18 cellular contexts compared by ENCODE assay signal in the genomic region with DNA sequence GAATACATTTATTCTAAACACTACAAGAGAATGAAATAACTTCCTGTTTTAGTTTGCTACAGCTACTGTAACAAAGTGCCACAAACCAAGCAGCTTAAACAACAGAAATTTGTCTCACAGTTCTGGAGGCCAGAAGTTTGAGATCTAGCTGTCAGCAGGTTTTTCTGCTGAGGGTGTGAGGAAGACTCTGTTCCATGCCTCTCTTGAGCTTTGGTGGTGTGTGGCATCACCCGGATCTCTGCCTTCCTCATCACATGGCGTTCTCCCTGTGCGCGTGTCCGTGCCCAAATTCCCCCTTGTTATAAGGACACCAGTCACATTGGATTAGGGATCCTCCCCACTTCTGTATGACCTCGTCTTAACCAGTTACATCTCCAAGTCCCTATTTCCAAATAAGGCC.
A peak's percentile ranks its signal among the peaks of the same experiment; 100 is the strongest.
DNase-seq lines count a peak whose midpoint lies in the region; ATAC-seq and TF ChIP-seq lines count a peak whose summit lies in the region.
"Had no signal": no experiment of that assay in that cellular context is flagged by ENCODE, and none has a peak within 500 bp of the region (broad histone marks: within the 10 kb centered on the region; RNA-seq: fewer than 3 reads in every experiment).

No MANE protein-coding gene starts in this region.

- H3K79me2 ChIP-seq in trophoblast cell (ENCODE audit: control insufficient read depth, insufficient read depth, low read length, poor library complexity) = no peaks in the 10 kb centered on the region

- H3K79me1 ChIP-seq in IMR-90 (ENCODE audit: low read depth in 1 of 2, low read length in 2 of 2) = no peaks in the 10 kb centered on the region; a peak in 1 of 4 replicates
- H3K79me1 ChIP-seq in trophoblast cell (ENCODE audit: low read length) = no peaks in the 10 kb centered on the region

- ATAC-seq in IMR-90 (ENCODE audit: low read depth) (no peak), gastroesophageal sphincter (peak; percentile 29)
- ATAC-seq: HCT116 had no signal

- CTCF ChIA-PET in IMR-90 (lab: Yijun Ruan, JAX) = interaction anchor here (0.6 to 1.5 kb wide), 4 partner anchors 13 to 578 kb away, joined by 3 to 5 read pairs (median 4); no protein-coding TSS in a partner anchor

- no peak for TF ChIP-seq EP300 in gastroesophageal sphincter (IDR thresholded peaks at IDR 0.05)

- peak overlapping the region; percentile 25; the same call in 2 of the 3 replicates for H2BK15ac ChIP-seq in IMR-90 (ENCODE audit: low read depth, low read length)

- H4K91ac ChIP-seq in IMR-90 (ENCODE audit: insufficient read depth, low read depth, low read length) (peak overlapping the region; percentile 59), trophoblast cell (ENCODE audit: low read depth, low read length) (no peak overlapping the region)

- no CpG with 5 or more reads among the region's 6 CpGs for WGBS in IMR-90 (ENCODE audit: extremely low coverage in 2 of 2, insufficient read length in 1 of 2), 2 experiments
- 80 to 84% methylated on average over 1 to 4 of the region's 6 CpGs for WGBS in gastroesophageal sphincter (ENCODE audit: low coverage in 1 of 2), 2 donors
- WGBS in trophoblast cell (ENCODE audit: extremely low coverage, insufficient coverage, insufficient read length) = no CpG with 5 or more reads among the region's 6 CpGs

- H3K9me3 ChIP-seq in IMR-90 (ENCODE audit: control insufficient read depth, insufficient read depth, low read length) (no peaks in the 10 kb centered on the region), gastroesophageal sphincter (no peaks in the 10 kb centered on the region), trophoblast cell (ENCODE audit: insufficient read depth, low read depth, low read length) (no peaks in the 10 kb centered on the region)
- H3K9me3 ChIP-seq: MG63 had no signal

- no peak overlapping the region for H4K12ac ChIP-seq in trophoblast cell (ENCODE audit: low read depth, low read length)

- in situ Hi-C loops in IMR-90 (cut with MboI; ENCODE audit: low sequenced_read_pairs) = no loop called here

- no peak overlapping the region for H3K4me3 ChIP-seq in IMR-90 (ENCODE audit: insufficient read depth, low read depth, low read length)
- no peak overlapping the region for H3K4me3 ChIP-seq in gastroesophageal sphincter
- H3K4me3 ChIP-seq in trophoblast cell (ENCODE audit: low read depth, low read length) = no peak overlapping the region
- H3K4me3 ChIP-seq: MG63 had no signal

- intact Hi-C loops in IMR-90 (cut with micrococcal nuclease) = loop anchor here (2.0 to 5.0 kb wide), 3 partner anchors 111 to 496 kb away; no protein-coding TSS in a partner anchor

- no peaks in the 10 kb centered on the region for H4K20me1 ChIP-seq in IMR-90 (ENCODE audit: insufficient read depth, low read length)

- H3K9ac ChIP-seq in IMR-90 (ENCODE audit: low read depth, low read length) (no peak overlapping the region), trophoblast cell (ENCODE audit: low read length) (peak overlapping the region; percentile 31)

- dilution Hi-C loops in IMR-90 (cut with HindIII; ENCODE audit: low sequenced_read_pairs, unreplicated experiment) = no loop called here

- H2BK120ac ChIP-seq in IMR-90 (ENCODE audit: low read depth, low read length) (peak overlapping the region; percentile 87), trophoblast cell (ENCODE audit: insufficient read depth, low read length, poor library complexity) (no peak overlapping the region)

- H2AFZ ChIP-seq in IMR-90 (replicated peaks; ENCODE audit: low read length, poor library complexity) (peak overlapping the region; percentile 85), trophoblast cell (ENCODE audit: insufficient read depth, low read length, poor library complexity) (no peak overlapping the region)

- BruUV-seq in IMR-90 (replicated peaks; lab: Mats Ljungman, UMichigan) = no TSS peak

- H3K18ac ChIP-seq in IMR-90 (ENCODE audit: low read depth, low read length) = peak overlapping the region; percentile 53; the same call in 1 of the 2 replicates
- H3K18ac ChIP-seq in trophoblast cell (ENCODE audit: low read length) = no peak overlapping the region

- DNase-seq in CD1c-positive myeloid dendritic cell (ENCODE audit: extremely low spot score) (peak; percentile 26), IMR-90 (no peak), trophoblast cell (no peak), UCSD-AML1 (lab: John Stamatoyannopoulos, UW; ENCODE audit: unreplicated experiment) (no peak), SW480 (ENCODE audit: low spot score) (no peak)
- no peak for DNase-seq in activated CD4-positive, alpha-beta T cell treated with anti-CD3 and anti-CD28 coated beads, Interleukin-2, amount 50 U/mL, for 1 hour
- DNase-seq: Calu3; CD4-positive, alpha-beta T cell; KG1; MG63; NCI-H1105; NCI-H187 treated with DMSO at 0.1 percent for 48 hours; NCI-H446 treated with DMSO at 0.1 percent for 48 hours; NCI-H748 treated with DMSO at 0.1 percent for 48 hours; SHP77 had no signal

- POLR2A ChIA-PET in IMR-90 (lab: Charles Lee; ENCODE audit: unreplicated experiment) = no interaction called here

- no peak overlapping the region; the same call in 1 of the 2 replicates for H3K56ac ChIP-seq in IMR-90 (ENCODE audit: extremely low read depth, insufficient read depth, low read length)

- H3K36me3 ChIP-seq in IMR-90 (ENCODE audit: control insufficient read depth, insufficient read depth, low read length) (no peaks in the 10 kb centered on the region), gastroesophageal sphincter (no peaks in the 10 kb centered on the region), trophoblast cell (ENCODE audit: control insufficient read depth in 1 of 2, insufficient read depth in 2 of 2, low read length in 2 of 2) (no peaks in the 10 kb centered on the region)
- H3K36me3 ChIP-seq: MG63 had no signal

- H4K5ac ChIP-seq in IMR-90 (ENCODE audit: low read depth, low read length) = peak overlapping the region; percentile 7; the same call in 1 of the 2 replicates

- TF ChIP-seq RAD21 in IMR-90 (IDR thresholded peaks at IDR 0.05; ENCODE audit: low read length) = no peak

- H3K4me2 ChIP-seq in IMR-90 (ENCODE audit: low read depth, low read length) (no peak overlapping the region), trophoblast cell (ENCODE audit: low read length) (no peak overlapping the region)

- peak overlapping the region; percentile 67; the same call in 1 of the 2 replicates for H3K23ac ChIP-seq in IMR-90 (ENCODE audit: low read depth, low read length)
- H3K23ac ChIP-seq in trophoblast cell (ENCODE audit: low read length) = no peak overlapping the region

- H3K27ac ChIP-seq in IMR-90 (ENCODE audit: insufficient read depth, low read length) = peak overlapping the region; percentile 41
- no peak overlapping the region for H3K27ac ChIP-seq in gastroesophageal sphincter
- no peak overlapping the region for H3K27ac ChIP-seq in trophoblast cell (ENCODE audit: low read depth, low read length)
- H3K27ac ChIP-seq: HL-60 had no signal

- TF ChIP-seq CTCF in IMR-90 (conservative IDR thresholded peaks at IDR 0.05; ENCODE audit: low read depth, low read length) (no peak), gastroesophageal sphincter (IDR thresholded peaks at IDR 0.05) (no peak)

- peaks cover 6% of the 10 kb centered on the region for H3K9me1 ChIP-seq in IMR-90 (ENCODE audit: insufficient read depth, low read length)

- peak overlapping the region; percentile 85 for H3K14ac ChIP-seq in IMR-90 (replicated peaks; ENCODE audit: low read depth, low read length)
- H3K14ac ChIP-seq in trophoblast cell (ENCODE audit: low read length) = no peak overlapping the region

- peak overlapping the region; percentile 92 for H3K4ac ChIP-seq in IMR-90 (ENCODE audit: low read depth, low read length)
- H3K4ac ChIP-seq in trophoblast cell (ENCODE audit: low read depth, low read length) = no peak overlapping the region

- no peak for TF ChIP-seq POLR2A in IMR-90 (IDR thresholded peaks at IDR 0.05; ENCODE audit: low read depth, low read length)
- no peak for TF ChIP-seq POLR2A in gastroesophageal sphincter (IDR thresholded peaks at IDR 0.05)

- H2AK5ac ChIP-seq in IMR-90 (ENCODE audit: low read depth, low read length) (peak overlapping the region; percentile 98), trophoblast cell (ENCODE audit: low read length) (no peak overlapping the region)

- H2BK5ac ChIP-seq in IMR-90 (ENCODE audit: low read depth, low read length, poor library complexity, severe bottlenecking) (peak overlapping the region; percentile 66), trophoblast cell (ENCODE audit: low read depth, low read length, poor library complexity) (no peak overlapping the region)

- H4K8ac ChIP-seq in IMR-90 (ENCODE audit: low read depth in 2 of 2, low read length in 2 of 2) = peak overlapping the region; percentile 56 to 89
- H4K8ac ChIP-seq in trophoblast cell (ENCODE audit: low read depth, low read length) = no peak overlapping the region

- H2BK20ac ChIP-seq in IMR-90 (ENCODE audit: low read depth, low read length) = peak overlapping the region; percentile 88

- peak overlapping the region; percentile 67 for H2AK9ac ChIP-seq in IMR-90 (replicated peaks; ENCODE audit: low read depth, low read length, poor library complexity)

- H3K27me3 ChIP-seq in IMR-90 (ENCODE audit: control insufficient read depth, insufficient read depth, low read length) (no peaks in the 10 kb centered on the region), gastroesophageal sphincter (no peaks in the 10 kb centered on the region), trophoblast cell (ENCODE audit: insufficient read depth, low read length) (no peaks in the 10 kb centered on the region)
- H3K27me3 ChIP-seq: MG63 had no signal

- H2BK12ac ChIP-seq in trophoblast cell (ENCODE audit: low read length) = no peak overlapping the region

- H3K4me1 ChIP-seq in IMR-90 (ENCODE audit: control insufficient read depth, insufficient read depth, low read length) = peaks cover 2% of the 10 kb centered on the region; the same call in 1 of the 2 replicates
- no peaks in the 10 kb centered on the region for H3K4me1 ChIP-seq in gastroesophageal sphincter
- peaks cover 0 to 2% of the 10 kb centered on the region in 2 experiments for H3K4me1 ChIP-seq in trophoblast cell (ENCODE audit: control insufficient read depth in 1 of 2, insufficient read depth in 2 of 2, low read length in 2 of 2)

TF ChIP-seq in IMR-90, 13 proteins besides CTCF, POLR2A, EP300 and RAD21 (continues in another document):
- TF ChIP-seq FOS (IDR thresholded peaks at IDR 0.05; ENCODE audit: low read depth, low read length) = no peak
- no peak for TF ChIP-seq SMC3 (IDR thresholded peaks at IDR 0.05; ENCODE audit: low read depth, low read length)
- no peak for TF ChIP-seq MAFK (IDR thresholded peaks at IDR 0.05; ENCODE audit: low read depth, low read length)
- no peak for TF ChIP-seq RCOR1 (IDR thresholded peaks at IDR 0.05; ENCODE audit: insufficient replicate concordance, low read length)
- TF ChIP-seq, protein P1, sequence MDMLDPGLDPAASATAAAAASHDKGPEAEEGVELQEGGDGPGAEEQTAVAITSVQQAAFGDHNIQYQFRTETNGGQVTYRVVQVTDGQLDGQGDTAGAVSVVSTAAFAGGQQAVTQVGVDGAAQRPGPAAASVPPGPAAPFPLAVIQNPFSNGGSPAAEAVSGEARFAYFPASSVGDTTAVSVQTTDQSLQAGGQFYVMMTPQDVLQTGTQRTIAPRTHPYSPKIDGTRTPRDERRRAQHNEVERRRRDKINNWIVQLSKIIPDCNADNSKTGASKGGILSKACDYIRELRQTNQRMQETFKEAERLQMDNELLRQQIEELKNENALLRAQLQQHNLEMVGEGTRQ (IDR thresholded peaks at IDR 0.05; ENCODE audit: low read depth, low read length) = no peak
- TF ChIP-seq NFE2L2 (IDR thresholded peaks at IDR 0.05; ENCODE audit: low read depth, low read length) = no peak
